ENCODE assay signal across 29 cellular contexts in the genomic region with DNA sequence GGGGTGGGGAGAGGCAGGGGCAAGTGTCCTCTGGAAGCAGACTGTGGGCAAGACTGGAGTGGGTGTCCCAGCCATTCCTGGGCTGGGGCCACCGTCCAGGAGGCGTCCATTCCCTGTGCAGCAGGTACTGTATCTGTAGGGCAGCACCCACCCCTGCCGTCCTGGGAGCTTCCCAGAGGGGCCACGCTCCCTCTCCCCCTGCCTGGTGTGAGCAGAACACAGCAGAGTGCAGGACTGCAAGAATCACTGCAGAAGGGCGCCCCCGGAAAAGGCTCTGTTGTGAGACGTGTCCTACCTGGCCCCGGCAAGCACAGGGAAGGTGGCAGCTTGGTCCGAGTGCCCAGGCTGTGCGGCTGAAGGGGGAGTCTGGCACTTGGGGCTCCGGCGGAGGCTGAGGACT.
"Had no signal": no experiment of that assay in that cellular context is flagged by ENCODE, and none has a peak within 500 bp of the region (broad histone marks: within the 10 kb centered on the region; RNA-seq: fewer than 3 reads in every experiment).

No MANE protein-coding gene starts in this region.

- H3K27me3 ChIP-seq: neural progenitor cell, pancreas, upper lobe of right lung had no signal

- H3K4me3 ChIP-seq: left lung, lower lobe of right lung, neural progenitor cell, pancreas, prostate gland, skin epidermis, suprapubic skin, thoracic aorta, tibial artery, upper lobe of right lung had no signal

- H3K4me3 Mint-ChIP-seq: immature natural killer cell; naive thymus-derived CD8-positive, alpha-beta T cell; nephron; neural progenitor cell; stimulated activated naive CD8-positive, alpha-beta T cell treated with anti-CD3 and anti-CD28 coated beads, Interleukin-15, Interleukin-2, amounts not matched to agents 100 ng/mL and 50 ng/mL, for 24 hours had no signal

- H3K36me3 ChIP-seq: neural progenitor cell, prostate gland, upper lobe of right lung had no signal

- DNase-seq: hypothalamus; immature natural killer cell; kidney; left colon; left lung; lower lobe of right lung; mammary epithelial cell; mesenchymal stem cell; naive thymus-derived CD8-positive, alpha-beta T cell; posterior cingulate gyrus; retina; right cardiac atrium; stimulated activated CD4-positive, alpha-beta T cell treated with anti-CD3 and anti-CD28 coated beads, Interleukin-12 subunit alpha, Interleukin-12 subunit beta, amount 100 ng/mL, for 4 hours; stimulated activated CD4-positive, alpha-beta T cell treated with anti-CD3 and anti-CD28 coated beads, Interleukin-15, amount 100 ng/mL, for 24 hours; stimulated activated CD4-positive, alpha-beta T cell treated with anti-CD3 and anti-CD28 coated beads, Interleukin-2, amount 100 ng/mL, for 24 hours; stimulated activated CD4-positive, alpha-beta T cell treated with anti-CD3 and anti-CD28 coated beads, Interleukin-4, amount 100 ng/mL, for 1 hour; stimulated activated naive CD4-positive, alpha-beta T cell; tibial artery; trophoblast cell; upper lobe of right lung had no signal

- H3K27ac ChIP-seq: left lung, lower lobe of right lung, neural progenitor cell, pancreas, prostate gland, skin epidermis, suprapubic skin, thoracic aorta, tibial artery, upper lobe of right lung had no signal

- H3K9me3 ChIP-seq: left lung, lower lobe of right lung, pancreas, prostate gland, suprapubic skin, thoracic aorta, tibial artery, upper lobe of right lung had no signal

- H3K4me1 ChIP-seq: left lung, lower lobe of right lung, neural progenitor cell, pancreas, prostate gland, suprapubic skin, upper lobe of right lung had no signal

- H3K9me3 Mint-ChIP-seq: immature natural killer cell; naive thymus-derived CD8-positive, alpha-beta T cell; nephron; neural progenitor cell; stimulated activated naive CD8-positive, alpha-beta T cell treated with anti-CD3 and anti-CD28 coated beads, Interleukin-15, Interleukin-2, amounts not matched to agents 100 ng/mL and 50 ng/mL, for 24 hours had no signal

- H2AFZ ChIP-seq: neural progenitor cell had no signal

- H3K27me3 Mint-ChIP-seq: naive thymus-derived CD8-positive, alpha-beta T cell; stimulated activated naive CD8-positive, alpha-beta T cell treated with anti-CD3 and anti-CD28 coated beads, Interleukin-15, Interleukin-2, amounts not matched to agents 100 ng/mL and 50 ng/mL, for 24 hours had no signal

- H3K4me2 ChIP-seq: neural progenitor cell had no signal

- H3K27ac Mint-ChIP-seq: nephron; neural progenitor cell; stimulated activated naive CD8-positive, alpha-beta T cell treated with anti-CD3 and anti-CD28 coated beads, Interleukin-15, Interleukin-2, amounts not matched to agents 100 ng/mL and 50 ng/mL, for 24 hours had no signal

- H3K4me1 Mint-ChIP-seq: neural progenitor cell had no signal

- ATAC-seq: left colon; left lung; lower lobe of right lung; naive thymus-derived CD8-positive, alpha-beta T cell; pancreas; right cardiac atrium; sciatic nerve; upper lobe of right lung had no signal
